Comparison of ENCODE assay signal across 13 cellular contexts in genomic region chr11:114081641-114082414, GRCh38. TPM values are rescaled to one million over a fixed set of nuclear protein-coding genes. Genes with fewer than 3 reads are reported as not detected.
A peak's percentile ranks its signal among the peaks of the same experiment; 100 is the strongest.
DNase-seq lines count a peak whose midpoint lies in the region; ATAC-seq, FAIRE-seq and TF ChIP-seq lines count a peak whose summit lies in the region.
"Had no signal": no experiment of that assay in that cellular context is flagged by ENCODE, and none has a peak within 500 bp of the region (broad histone marks: within the 10 kb centered on the region; RNA-seq: fewer than 3 reads in every experiment).

No MANE protein-coding gene starts in this region.

- H3K4me1 ChIP-seq in body of pancreas (peaks cover 100% of the 10 kb centered on the region), left lung (peaks cover 70 to 99% of the 10 kb centered on the region in 2 donors), skeletal muscle tissue (ENCODE audit: control insufficient read depth in 3 of 3, insufficient read depth in 3 of 3, low read length in 3 of 3) (peaks cover 93 to 99% (median 98%) of the 10 kb centered on the region in 3 donors)

- H3K9ac ChIP-seq in skeletal muscle tissue (ENCODE audit: low read depth in 1 of 3, low read length in 3 of 3): peak overlapping the region in 1 of 3 donors; percentile 70

- ATAC-seq in body of pancreas: no peak
- peak; percentile 5 for ATAC-seq in left lung

- H3K27me3 ChIP-seq in HL-60 (ENCODE audit: insufficient read depth, poor library complexity, severe bottlenecking) (no peaks in the 10 kb centered on the region), body of pancreas (no peaks in the 10 kb centered on the region), left lung (no peaks in the 10 kb centered on the region), skeletal muscle tissue (ENCODE audit: control insufficient read depth in 3 of 3, insufficient read depth in 3 of 3, low read length in 3 of 3) (no peaks in the 10 kb centered on the region)

- H3K36me3 ChIP-seq in body of pancreas (replicated peaks in 1 of 2; ENCODE audit: insufficient read depth in 1 of 2, low read depth in 2 of 2): no peaks in the 10 kb centered on the region
- H3K36me3 ChIP-seq in left lung: peaks cover 0 to 11% of the 10 kb centered on the region in 2 donors
- peaks cover 0 to 10% (median 2%) of the 10 kb centered on the region in 3 donors for H3K36me3 ChIP-seq in skeletal muscle tissue (ENCODE audit: control insufficient read depth in 3 of 3, insufficient read depth in 3 of 3, low read length in 3 of 3)

- TF ChIP-seq CTCF in HL-60 (IDR thresholded peaks at IDR 0.05; ENCODE audit: insufficient read depth, low read length) (no peak), body of pancreas (IDR thresholded peaks at IDR 0.05) (no peak), left lung (IDR thresholded peaks at IDR 0.05) (no peak)

- WGBS in body of pancreas, 2 donors: 72 to 74% methylated on average over 9 of the region's 9 CpGs

- FAIRE-seq in frontal cortex (lab: Jason Lieb, UNC): no peak
- FAIRE-seq: D721Med had no signal

- no peak for TF ChIP-seq POLR2A in body of pancreas (IDR thresholded peaks at IDR 0.05)

- H3K27ac ChIP-seq in HL-60 (replicated peaks) (peak overlapping the region; percentile 94), body of pancreas (peak overlapping the region; percentile 82 to 98 (median 88)), left lung (peak overlapping the region; percentile 41 to 79), skeletal muscle tissue (ENCODE audit: low read depth, low read length) (peak overlapping the region; percentile 96), substantia nigra (ENCODE audit: low read depth, low read length, poor library complexity, severe bottlenecking) (no peak overlapping the region)

- no peak overlapping the region for H3K4me3 ChIP-seq in HL-60 (replicated peaks; ENCODE audit: insufficient read depth, low read length)
- H3K4me3 ChIP-seq in body of pancreas: no peak overlapping the region
- no peak overlapping the region for H3K4me3 ChIP-seq in left lung
- no peak overlapping the region for H3K4me3 ChIP-seq in skeletal muscle tissue (ENCODE audit: low read length in 3 of 3)

- intact Hi-C loops in body of pancreas (cut with DNase I) (no loop called here), left lung (cut with DNase I) (no loop called here)

- DNase-seq in HL-60 (ENCODE audit: low read depth in 1 of 2, low spot score in 1 of 2) (peak in 1 of 2 experiments; percentile 52), body of pancreas (no peak), left lung (no peak), NOMO-1 (lab: John Stamatoyannopoulos, UW; ENCODE audit: unreplicated experiment in 2 of 2) (no peak), frontal cortex (ENCODE audit: low spot score in 2 of 2) (no peak), substantia nigra (lab: John Stamatoyannopoulos, UW) (no peak)
- no peak for DNase-seq in stimulated activated CD4-positive, alpha-beta T cell treated with anti-CD3 and anti-CD28 coated beads, Interleukin-4, amount 100 ng/mL, for 24 hours
- DNase-seq: activated CD4-positive, alpha-beta T cell treated with anti-CD3 and anti-CD28 coated beads, Interleukin-2, amount 50 U/mL, for 4 hours; amniotic stem cell; NCI-H446 had no signal

- H3K9me3 ChIP-seq in body of pancreas (no peaks in the 10 kb centered on the region), left lung (no peaks in the 10 kb centered on the region), skeletal muscle tissue (ENCODE audit: control insufficient read depth in 3 of 3, low read length in 3 of 3) (no peaks in the 10 kb centered on the region)

RNA-seq across cellular contexts. Expression of gene ZBTB16, which starts 22.3 kb away (rescaled TPM):
- total RNA-seq in body of pancreas (100 to 1,000 TPM in 1 of 2 donors, 10 to 100 TPM in 1; 96.5 to 150 TPM), left lung (10 to 100 TPM; 52.5 to 55.6 TPM), skeletal muscle tissue (6.8 TPM), frontal cortex (3.7 TPM)
- total RNA-seq: SK-MEL-5 had no signal
